In genomic region chr6:126628125-126628524, GRCh38 we compare ENCODE assay signal across 16 cellular contexts.
A peak's percentile ranks its signal among the peaks of the same experiment; 100 is the strongest.
DNase-seq lines count a peak whose midpoint lies in the region; ATAC-seq and TF ChIP-seq lines count a peak whose summit lies in the region.
"Had no signal": no experiment of that assay in that cellular context is flagged by ENCODE, and none has a peak within 500 bp of the region (broad histone marks: within the 10 kb centered on the region; RNA-seq: fewer than 3 reads in every experiment).

No MANE protein-coding gene starts in this region.

- H3K4me3 Mint-ChIP-seq in WTC11 = no peak overlapping the region
- H3K4me3 Mint-ChIP-seq: activated CD8-positive, alpha-beta T cell treated with anti-CD3 and anti-CD28 coated beads, Interleukin-2, amount 10 ng/mL, durations not matched to agents 7 days and 5 days; B cell; stimulated activated memory B cell treated with anti-CD40 and anti-IgM and Interleukin-4, amounts not matched to agents 10 μg/mL and 1 μg/mL and 100 μg/mL, for 72 hours had no signal

- no peak overlapping the region for H3K4me3 ChIP-seq in GM12864 (ENCODE audit: low read depth, low read length)
- H3K4me3 ChIP-seq in effector memory CD4-positive, alpha-beta T cell (ENCODE audit: insufficient read depth, low read depth, low read length, poor library complexity, severe bottlenecking) = no peak overlapping the region
- H3K4me3 ChIP-seq: breast epithelium had no signal

- H3K36me3 Mint-ChIP-seq in WTC11 = no peaks in the 10 kb centered on the region
- H3K36me3 Mint-ChIP-seq: stimulated activated memory B cell treated with anti-CD40 and anti-IgM and Interleukin-4, amounts not matched to agents 10 μg/mL and 1 μg/mL and 100 μg/mL, for 72 hours had no signal

- CTCF ChIA-PET in WTC11 (lab: Charles Lee) = interaction anchor here (1.0 to 1.5 kb wide), 11 partner anchors 11 to 595 kb away, joined by 3 to 7 read pairs (median 4); no protein-coding TSS in a partner anchor

- H3K9me3 Mint-ChIP-seq in WTC11 = no peaks in the 10 kb centered on the region
- H3K9me3 Mint-ChIP-seq: stimulated activated memory B cell treated with anti-CD40 and anti-IgM and Interleukin-4, amounts not matched to agents 10 μg/mL and 1 μg/mL and 100 μg/mL, for 72 hours had no signal

- DNase-seq in GM12864 (ENCODE audit: low read depth) (no peak), WTC11 (ENCODE audit: low spot score) (no peak), hepatic stellate cell (ENCODE audit: low spot score) (no peak)
- no peak for DNase-seq in effector memory CD4-positive, alpha-beta T cell
- DNase-seq: activated CD8-positive, alpha-beta T cell treated with anti-CD3 and anti-CD28 coated beads, Interleukin-2, amount 10 ng/mL, durations not matched to agents 7 days and 5 days; activated naive CD4-positive, alpha-beta T cell treated with Interleukin-2 at 50 U/mL for 16 hours; left cardiac atrium; retina; stimulated activated CD4-positive, alpha-beta T cell treated with anti-CD3 and anti-CD28 coated beads, Interleukin-4, amount 100 ng/mL, for 1 hour had no signal

- ATAC-seq in GM19395 (IDR thresholded peaks at IDR 0.05; ENCODE audit: unreplicated experiment) (peak; percentile 54), HG03139 (IDR thresholded peaks at IDR 0.05; ENCODE audit: unreplicated experiment) (peak; percentile 61), WTC11 (peak; percentile 88), GM19455 (IDR thresholded peaks at IDR 0.05; ENCODE audit: unreplicated experiment) (no peak), GM18909 (IDR thresholded peaks at IDR 0.05; ENCODE audit: poor library complexity, unreplicated experiment) (no peak)
- ATAC-seq: activated CD8-positive, alpha-beta T cell treated with anti-CD3 and anti-CD28 coated beads, Interleukin-2, amount 10 ng/mL, durations not matched to agents 7 days and 5 days; left cardiac atrium; stimulated activated memory B cell treated with anti-CD40 and anti-IgM and Interleukin-4, amounts not matched to agents 10 μg/mL and 1 μg/mL and 100 μg/mL, for 72 hours had no signal

- H3K27me3 ChIP-seq in effector memory CD4-positive, alpha-beta T cell (replicated peaks; ENCODE audit: control insufficient read depth, insufficient read depth, low read length, poor library complexity, severe bottlenecking) = no peaks in the 10 kb centered on the region
- H3K27me3 ChIP-seq: breast epithelium had no signal

- TF ChIP-seq CTCF in GM12864 (IDR thresholded peaks at IDR 0.05; ENCODE audit: low read depth, low read length, missing control alignments) (peak; percentile 57), WTC11 (IDR thresholded peaks at IDR 0.05) (0 out of 2 replicates have a peak, but pooled peaks have one; percentile 15)

- POLR2A ChIA-PET in WTC11 (lab: Charles Lee) = no interaction called here

- H3K27me3 Mint-ChIP-seq in WTC11 (ENCODE audit: low read depth) = no peaks in the 10 kb centered on the region
- H3K27me3 Mint-ChIP-seq: B cell; stimulated activated memory B cell treated with anti-CD40 and anti-IgM and Interleukin-4, amounts not matched to agents 10 μg/mL and 1 μg/mL and 100 μg/mL, for 72 hours had no signal

- no peaks in the 10 kb centered on the region for H3K36me3 ChIP-seq in effector memory CD4-positive, alpha-beta T cell (ENCODE audit: control insufficient read depth, insufficient read depth, low read length)
- H3K36me3 ChIP-seq: breast epithelium had no signal

- H3K27ac ChIP-seq in effector memory CD4-positive, alpha-beta T cell (ENCODE audit: insufficient read depth, low read length, poor library complexity, severe bottlenecking) = no peak overlapping the region
- H3K27ac ChIP-seq: breast epithelium had no signal

- H3K4me1 Mint-ChIP-seq in WTC11 = no peaks in the 10 kb centered on the region
- H3K4me1 Mint-ChIP-seq: B cell; stimulated activated memory B cell treated with anti-CD40 and anti-IgM and Interleukin-4, amounts not matched to agents 10 μg/mL and 1 μg/mL and 100 μg/mL, for 72 hours had no signal

- H3K4me1 ChIP-seq in effector memory CD4-positive, alpha-beta T cell (ENCODE audit: control insufficient read depth, insufficient read depth, low read length, poor library complexity, severe bottlenecking) = no peaks in the 10 kb centered on the region
- H3K4me1 ChIP-seq: breast epithelium had no signal

- H3K27ac Mint-ChIP-seq in WTC11 = no peak overlapping the region
- H3K27ac Mint-ChIP-seq: activated CD8-positive, alpha-beta T cell treated with anti-CD3 and anti-CD28 coated beads, Interleukin-2, amount 10 ng/mL, durations not matched to agents 7 days and 5 days; B cell; stimulated activated memory B cell treated with anti-CD40 and anti-IgM and Interleukin-4, amounts not matched to agents 10 μg/mL and 1 μg/mL and 100 μg/mL, for 72 hours had no signal

- no peaks in the 10 kb centered on the region for H3K9me3 ChIP-seq in effector memory CD4-positive, alpha-beta T cell (ENCODE audit: control insufficient read depth, low read length)
- H3K9me3 ChIP-seq: breast epithelium had no signal

TF ChIP-seq in WTC11, 78 proteins besides CTCF, POLR2A, EP300 and RAD21:
- TF ChIP-seq ZBTB43 (CRISPR knock-in tag; IDR thresholded peaks at IDR 0.05) (no peak), ZNF263 (CRISPR knock-in tag; IDR thresholded peaks at IDR 0.05; ENCODE audit: low read depth) (no peak), IRF2 (CRISPR knock-in tag; IDR thresholded peaks at IDR 0.05; ENCODE audit: borderline replicate concordance, low read depth) (no peak), SMAD4 (CRISPR knock-in tag; IDR thresholded peaks at IDR 0.05) (no peak), FOXK1 (CRISPR knock-in tag; IDR thresholded peaks at IDR 0.05) (no peak), ZNF281 (CRISPR knock-in tag; IDR thresholded peaks at IDR 0.05) (no peak), USF1 (CRISPR knock-in tag; IDR thresholded peaks at IDR 0.05) (no peak), ZNF671 (CRISPR knock-in tag; IDR thresholded peaks at IDR 0.05) (no peak), STAT6 (CRISPR knock-in tag; conservative IDR thresholded peaks at IDR 0.05; ENCODE audit: low read depth) (no peak), JUN (CRISPR knock-in tag; IDR thresholded peaks at IDR 0.05) (no peak), TP53 (CRISPR knock-in tag; IDR thresholded peaks at IDR 0.05) (no peak), MYBL2 (CRISPR knock-in tag; IDR thresholded peaks at IDR 0.05) (no peak), HMGA2 (CRISPR knock-in tag; IDR thresholded peaks at IDR 0.05) (no peak)

Comparison
In these comparisons a context has a peak if more than half of its experiments do, and no peak if none do; other contexts are left out.
1. ATAC-seq: peak in GM19395 (single experiment), HG03139 (single experiment) and WTC11 (single experiment); none in GM19455 (single experiment) and GM18909 (single experiment).